8 cellular contexts compared by ENCODE assay signal in genomic region chr17:42773290-42774035, GRCh38. TPM values are rescaled to one million over a fixed set of nuclear protein-coding genes. Genes with fewer than 3 reads are reported as not detected.
DNase-seq lines count a peak whose midpoint lies in the region; TF ChIP-seq lines count a peak whose summit lies in the region.

Gene VPS25 (plus strand): TSS chr17:42773449. CDS start chr17:42773476, 27 bp downstream.

- H3K9me3 ChIP-seq in NT2/D1 (ENCODE audit: insufficient read depth, low read length) (no peaks in the 10 kb centered on the region), endodermal cell (ENCODE audit: control insufficient read depth, low read length) (no peaks in the 10 kb centered on the region)

- peak within 1 kb of the TSS; percentile 97 for H3K4me3 Mint-ChIP-seq in endodermal cell

- no peaks in the 10 kb centered on the region for H3K9me3 Mint-ChIP-seq in endodermal cell

- DNase-seq in NK-92 treated with Interleukin-12 subunit alpha and Interleukin-12 subunit beta, amount 100 ng/mL, for 24 hours (lab: John Stamatoyannopoulos, UW), result peak; percentile 56
- DNase-seq in NK-92 (lab: John Stamatoyannopoulos, UW; ENCODE audit: unreplicated experiment), result no peak
- DNase-seq in HT1080 (ENCODE audit: low read depth), result peak; percentile 83
- DNase-seq in NT2/D1 (ENCODE audit: low read depth, low spot score), result peak; percentile 49
- peak; percentile 45 to 55 (median 45) for DNase-seq in activated CD8-positive, alpha-beta memory T cell treated with anti-CD3 and anti-CD28 coated beads for 48 hours (ENCODE audit: low read depth in 2 of 3, low spot score in 2 of 3)
- DNase-seq in endodermal cell, result peak; percentile 95
- no peak for DNase-seq in mesenteric fat pad (ENCODE audit: low spot score)
- peak; percentile 53 for DNase-seq in stimulated activated CD8-positive, alpha-beta memory T cell treated with anti-CD3 and anti-CD28 coated beads, Interleukin-15, amount 100 ng/mL, for 1 hour (ENCODE audit: low read depth)

- peak; percentile 38 for TF ChIP-seq CTCF in endodermal cell (conservative IDR thresholded peaks at IDR 0.05)

- H3K27me3 Mint-ChIP-seq in endodermal cell (ENCODE audit: insufficient read depth), result peaks cover 3% of the 10 kb centered on the region

- no peak within 1 kb of the TSS for H3K27ac ChIP-seq in endodermal cell (ENCODE audit: low read depth, low read length)

- H3K36me3 Mint-ChIP-seq in endodermal cell (ENCODE audit: low read depth), result peaks cover 26% of the 10 kb centered on the region

- peak within 1 kb of the TSS; percentile 94 for H3K27ac Mint-ChIP-seq in endodermal cell

- WGBS in endodermal cell (ENCODE audit: insufficient coverage in 1 of 2, insufficient read length in 1 of 2), 2 experiments, result 1% methylated on average over 21 to 38 of the region's 39 CpGs

- H3K9ac ChIP-seq in NT2/D1 (ENCODE audit: insufficient read length, low read depth), result peak within 1 kb of the TSS; percentile 97
- H3K9ac ChIP-seq in endodermal cell (ENCODE audit: extremely low read depth, low read length, poor library complexity, severe bottlenecking), result peak within 1 kb of the TSS; percentile 66

- H3K36me3 ChIP-seq in NT2/D1 (ENCODE audit: insufficient read depth, insufficient read length, low read length) (peaks cover 41% of the 10 kb centered on the region), endodermal cell (ENCODE audit: control insufficient read depth, insufficient read depth, low read length) (peaks cover 24% of the 10 kb centered on the region)

- H3K4me3 ChIP-seq in NT2/D1 (ENCODE audit: insufficient read length, low read depth), result peak within 1 kb of the TSS; percentile 88
- H3K4me3 ChIP-seq in endodermal cell (ENCODE audit: low read length), result peak within 1 kb of the TSS; percentile 95

- H3K27me3 ChIP-seq in NT2/D1 (ENCODE audit: insufficient read depth, insufficient read length) (no peaks in the 10 kb centered on the region), endodermal cell (ENCODE audit: control insufficient read depth, insufficient read depth, low read length, poor library complexity, severe bottlenecking) (no peaks in the 10 kb centered on the region)

- peaks cover 6% of the 10 kb centered on the region for H3K4me1 ChIP-seq in NT2/D1 (ENCODE audit: insufficient read depth, insufficient read length)
- no peaks in the 10 kb centered on the region for H3K4me1 ChIP-seq in endodermal cell (ENCODE audit: control insufficient read depth, insufficient read depth, low read length)

- peaks cover 7% of the 10 kb centered on the region for H3K4me1 Mint-ChIP-seq in endodermal cell

RNA-seq across cellular contexts. Expression of gene VPS25, which starts in this region (rescaled TPM):
- 110 and 122 TPM in 2 replicates for total RNA-seq in HT1080 (2014; rRNA removed; shearing (Covaris generic))
- 121 and 125 TPM in 2 replicates for polyA plus RNA-seq in HT1080 (2015; cell fraction: cytosol; rRNA removed)
- 96.7 and 103 TPM in 2 replicates for polyA plus RNA-seq in HT1080 (2015; cell fraction: nucleus; rRNA removed)
- total RNA-seq in endodermal cell, result 100 to 1,000 TPM; 114 to 126 TPM
- 106 TPM for polyA plus RNA-seq in endodermal cell (2013, experiment 1 of 2)
- 100 TPM for polyA plus RNA-seq in endodermal cell (2013, experiment 2 of 2)
- total RNA-seq in mesenteric fat pad, result 41.1 TPM

Comparison
In these comparisons a context has a peak if more than half of its experiments do, and no peak if none do; other contexts are left out.
1. DNase-seq: peak in NK-92 treated with Interleukin-12 subunit alpha and Interleukin-12 subunit beta, amount 100 ng/mL, for 24 hours (single experiment), HT1080 (single experiment), NT2/D1 (single experiment), activated CD8-positive, alpha-beta memory T cell treated with anti-CD3 and anti-CD28 coated beads for 48 hours (3 of 3), endodermal cell (single experiment) and stimulated activated CD8-positive, alpha-beta memory T cell treated with anti-CD3 and anti-CD28 coated beads, Interleukin-15, amount 100 ng/mL, for 1 hour (single experiment); none in NK-92 (single experiment) and mesenteric fat pad (single experiment).